ENCODE assay signal across 8 cellular contexts in the genomic region with DNA sequence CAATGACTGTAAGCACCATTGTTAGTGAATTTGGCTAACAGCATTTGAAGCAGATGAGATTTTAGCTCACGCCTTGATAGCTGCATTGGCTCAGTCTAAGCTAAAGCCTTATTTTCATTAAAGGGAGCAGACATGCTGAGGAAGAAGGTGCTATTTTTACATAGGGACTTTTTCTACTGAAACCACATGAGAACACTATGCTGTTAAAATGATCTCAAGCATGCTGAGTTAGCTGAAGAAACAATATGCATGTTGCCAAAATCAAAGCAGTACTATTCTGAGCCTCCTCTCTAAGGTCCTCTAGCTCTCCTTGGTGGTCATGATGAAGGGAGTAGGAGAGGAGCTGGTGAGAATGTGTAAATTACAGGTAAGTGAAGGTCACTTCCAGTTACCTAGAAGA.
DNase-seq lines count a peak whose midpoint lies in the region; ATAC-seq and TF ChIP-seq lines count a peak whose summit lies in the region.
"Had no signal": no experiment of that assay in that cellular context is flagged by ENCODE, and none has a peak within 500 bp of the region (broad histone marks: within the 10 kb centered on the region; RNA-seq: fewer than 3 reads in every experiment).

No MANE protein-coding gene starts in this region.

- no peaks in the 10 kb centered on the region for H3K36me3 ChIP-seq in gastroesophageal sphincter

- TF ChIP-seq EP300 in gastroesophageal sphincter (IDR thresholded peaks at IDR 0.05) = no peak

- TF ChIP-seq POLR2A in gastroesophageal sphincter (IDR thresholded peaks at IDR 0.05) = no peak

- no peaks in the 10 kb centered on the region for H3K4me1 ChIP-seq in gastroesophageal sphincter

- H3K27me3 ChIP-seq in gastroesophageal sphincter = no peaks in the 10 kb centered on the region

- H3K9me3 ChIP-seq in gastroesophageal sphincter = no peaks in the 10 kb centered on the region

- ATAC-seq in GM19328 (IDR thresholded peaks at IDR 0.05; ENCODE audit: unreplicated experiment) = peak; percentile 88
- ATAC-seq in HG02884 (IDR thresholded peaks at IDR 0.05; ENCODE audit: unreplicated experiment) = peak; percentile 96
- no peak for ATAC-seq in gastroesophageal sphincter

- H3K27ac ChIP-seq in gastroesophageal sphincter = no peak overlapping the region

- 27 to 43% methylated on average over 1 of the region's 1 CpG for WGBS in gastroesophageal sphincter (ENCODE audit: low coverage in 1 of 2), 2 donors

- TF ChIP-seq CTCF in gastroesophageal sphincter (IDR thresholded peaks at IDR 0.05) = no peak

- DNase-seq in RPMI8226 (peak; percentile 66), superior temporal gyrus (ENCODE audit: extremely low spot score) (peak; percentile 75), SIG-M5 (lab: John Stamatoyannopoulos, UW) (no peak)
- DNase-seq in activated CD4-positive, alpha-beta T cell treated with anti-CD3 and anti-CD28 coated beads, Interleukin-2, amount 50 U/mL, for 48 hours = no peak
- DNase-seq: foreskin fibroblast had no signal

- no peak overlapping the region for H3K4me3 ChIP-seq in gastroesophageal sphincter

Comparison
In these comparisons a context has a peak if more than half of its experiments do, and no peak if none do; other contexts are left out.
1. DNase-seq: peak in RPMI8226 (single experiment) and superior temporal gyrus (single experiment); none in SIG-M5 (single experiment) and activated CD4-positive, alpha-beta T cell treated with anti-CD3 and anti-CD28 coated beads, Interleukin-2, amount 50 U/mL, for 48 hours (0 of 2).